Comparison of ENCODE assay signal across 27 cellular contexts in genomic region chr13:34816118-34816517, GRCh38.
DNase-seq lines count a peak whose midpoint lies in the region; ATAC-seq and TF ChIP-seq lines count a peak whose summit lies in the region.
"Had no signal": no experiment of that assay in that cellular context is flagged by ENCODE, and none has a peak within 500 bp of the region (broad histone marks: within the 10 kb centered on the region; RNA-seq: fewer than 3 reads in every experiment).

No MANE protein-coding gene starts in this region.

- H3K36me3 Mint-ChIP-seq in GM23338 (ENCODE audit: low read depth) (peaks cover 27% of the 10 kb centered on the region), brain (no peaks in the 10 kb centered on the region), Calu3 (ENCODE audit: insufficient read depth, unreplicated experiment) (no peaks in the 10 kb centered on the region)
- H3K36me3 Mint-ChIP-seq: activated CD4-positive, alpha-beta memory T cell treated with anti-CD3 and anti-CD28 coated beads for 36 hours; memory B cell; naive thymus-derived CD4-positive, alpha-beta T cell; T-cell had no signal

- H3K79me1 ChIP-seq in trophoblast cell (ENCODE audit: low read length), result peaks cover 7% of the 10 kb centered on the region

- no peak overlapping the region for H3K14ac ChIP-seq in trophoblast cell (ENCODE audit: low read length)

- DNase-seq in GM23338 (ENCODE audit: low spot score) (peak; percentile 59), trophoblast cell (no peak), Calu3 (no peak), 8988T (no peak), substantia nigra (lab: John Stamatoyannopoulos, UW) (no peak)
- DNase-seq: activated CD4-positive, alpha-beta memory T cell treated with anti-CD3 and anti-CD28 coated beads for 36 hours; activated effector memory CD4-positive, alpha-beta T cell treated with anti-CD3 and anti-CD28 coated beads, Interleukin-2, amount 50 U/mL, for 16 hours; activated T-cell treated with anti-CD3 and anti-CD28 coated beads for 4 hours; effector CD8-positive, alpha-beta T cell; erythroblast; GF-D8; left cardiac atrium; naive thymus-derived CD4-positive, alpha-beta T cell; NCI-H524; ovary; right cardiac atrium; SHP77 treated with DMSO at 0.1 percent for 48 hours; T-cell had no signal

- H3K4ac ChIP-seq in trophoblast cell (ENCODE audit: low read depth, low read length), result no peak overlapping the region

- no peak overlapping the region for H3K9ac ChIP-seq in iPS-18a (ENCODE audit: low read length)
- no peak overlapping the region for H3K9ac ChIP-seq in trophoblast cell (ENCODE audit: low read length)
- H3K9ac ChIP-seq: GM23248 had no signal

- H3K27ac Mint-ChIP-seq in GM23338 (peak overlapping the region; percentile 87), brain (peak overlapping the region in 3 of 5 experiments; percentile 9 to 45 (median 23)), Calu3 (ENCODE audit: unreplicated experiment) (no peak overlapping the region)
- H3K27ac Mint-ChIP-seq: activated CD4-positive, alpha-beta memory T cell treated with anti-CD3 and anti-CD28 coated beads for 36 hours; B cell; memory B cell; naive thymus-derived CD4-positive, alpha-beta T cell; T-cell had no signal

- CTCF ChIA-PET in Calu3 (lab: Charles Lee), result no interaction called here

- peak overlapping the region; percentile 21 for H3K4me3 Mint-ChIP-seq in GM23338
- H3K4me3 Mint-ChIP-seq in brain, result no peak overlapping the region
- H3K4me3 Mint-ChIP-seq in Calu3 (ENCODE audit: low read depth, unreplicated experiment), result no peak overlapping the region
- H3K4me3 Mint-ChIP-seq: activated CD4-positive, alpha-beta memory T cell treated with anti-CD3 and anti-CD28 coated beads for 36 hours; B cell; memory B cell; naive thymus-derived CD4-positive, alpha-beta T cell; T-cell had no signal

- no peaks in the 10 kb centered on the region for H3F3A ChIP-seq in GM23338 (replicated peaks; ENCODE audit: low read depth)

- ATAC-seq in GM23338 (peak; percentile 96), GM18498 (IDR thresholded peaks at IDR 0.05; ENCODE audit: unreplicated experiment) (no peak)
- ATAC-seq: A549; foreskin keratinocyte; left cardiac atrium; naive thymus-derived CD4-positive, alpha-beta T cell; Panc1; right cardiac atrium; T-cell had no signal

- no peaks in the 10 kb centered on the region for H3K9me3 ChIP-seq in iPS-18a (ENCODE audit: control insufficient read depth, low read depth, low read length)
- no peaks in the 10 kb centered on the region for H3K9me3 ChIP-seq in trophoblast cell (ENCODE audit: insufficient read depth, low read depth, low read length)
- H3K9me3 ChIP-seq: ovary had no signal

- H2BK5ac ChIP-seq in trophoblast cell (ENCODE audit: low read depth, low read length, poor library complexity), result no peak overlapping the region

- no peak for TF ChIP-seq CTCF in GM23338 (conservative IDR thresholded peaks at IDR 0.05; ENCODE audit: low read depth in 2 of 2)
- TF ChIP-seq CTCF in brain (conservative IDR thresholded peaks at IDR 0.05), result no peak
- TF ChIP-seq CTCF in Calu3 (IDR thresholded peaks at IDR 0.05; ENCODE audit: unreplicated experiment), result no peak

- intact Hi-C loops in Calu3 (cut with micrococcal nuclease; ENCODE audit: unreplicated experiment), result no loop called here

- H3K79me2 ChIP-seq in GM23338 (replicated peaks; ENCODE audit: insufficient read depth) (no peaks in the 10 kb centered on the region), trophoblast cell (ENCODE audit: control insufficient read depth, insufficient read depth, low read length, poor library complexity) (no peaks in the 10 kb centered on the region)

- H4K12ac ChIP-seq in trophoblast cell (ENCODE audit: low read depth, low read length), result no peak overlapping the region

- H3K9me3 Mint-ChIP-seq in GM23338 (peaks cover 25% of the 10 kb centered on the region), brain (peaks cover 7 to 28% (median 18%) of the 10 kb centered on the region in 5 experiments), Calu3 (ENCODE audit: low read depth, unreplicated experiment) (peaks cover under 1% of the 10 kb centered on the region)

- H3K18ac ChIP-seq in trophoblast cell (ENCODE audit: low read length), result no peak overlapping the region

- H3K36me3 ChIP-seq in GM23338 (ENCODE audit: insufficient read depth), result no peaks in the 10 kb centered on the region
- H3K36me3 ChIP-seq in iPS-18a (ENCODE audit: control insufficient read depth, low read depth, low read length), result no peaks in the 10 kb centered on the region
- H3K36me3 ChIP-seq in trophoblast cell (ENCODE audit: control insufficient read depth in 1 of 2, insufficient read depth in 2 of 2, low read length in 2 of 2), result no peaks in the 10 kb centered on the region
- H3K36me3 ChIP-seq: ovary had no signal

- H4K8ac ChIP-seq in trophoblast cell (ENCODE audit: low read depth, low read length), result no peak overlapping the region

- H3K27me3 ChIP-seq in GM23338 (ENCODE audit: insufficient read depth) (no peaks in the 10 kb centered on the region), iPS-18a (ENCODE audit: control insufficient read depth, insufficient read depth, low read length) (no peaks in the 10 kb centered on the region), trophoblast cell (ENCODE audit: insufficient read depth, low read length) (no peaks in the 10 kb centered on the region)
- H3K27me3 ChIP-seq: foreskin keratinocyte, ovary had no signal

- H3K9me2 ChIP-seq in GM23338 (ENCODE audit: insufficient read depth), result peaks cover 7% of the 10 kb centered on the region; the same call in 1 of the 2 replicates

- H4K91ac ChIP-seq in trophoblast cell (ENCODE audit: low read depth, low read length), result peak overlapping the region; percentile 19

- H3K27me3 Mint-ChIP-seq in GM23338 (ENCODE audit: insufficient read depth, low read depth, poor library complexity), result no peaks in the 10 kb centered on the region
- peaks cover 3% of the 10 kb centered on the region for H3K27me3 Mint-ChIP-seq in brain
- no peaks in the 10 kb centered on the region for H3K27me3 Mint-ChIP-seq in Calu3 (ENCODE audit: unreplicated experiment)
- H3K27me3 Mint-ChIP-seq: activated CD4-positive, alpha-beta memory T cell treated with anti-CD3 and anti-CD28 coated beads for 36 hours; B cell; memory B cell had no signal

- H3K27ac ChIP-seq in GM23338 (ENCODE audit: low read depth) (peak overlapping the region; percentile 68), iPS-18a (ENCODE audit: low read length) (peak overlapping the region; percentile 60), trophoblast cell (ENCODE audit: low read depth, low read length) (peak overlapping the region; percentile 42), substantia nigra (ENCODE audit: low read depth, low read length, poor library complexity, severe bottlenecking) (no peak overlapping the region)
- H3K27ac ChIP-seq: A549, foreskin keratinocyte, GM23248, ovary had no signal

- H2AK5ac ChIP-seq in trophoblast cell (ENCODE audit: low read length), result no peak overlapping the region

- no peak overlapping the region for H2BK120ac ChIP-seq in trophoblast cell (ENCODE audit: insufficient read depth, low read length, poor library complexity)

- no peak overlapping the region for H2BK12ac ChIP-seq in trophoblast cell (ENCODE audit: low read length)

- no peaks in the 10 kb centered on the region for H4K20me1 ChIP-seq in GM23338 (replicated peaks; ENCODE audit: insufficient read depth)

- H3K4me3 ChIP-seq in GM23338 (peak overlapping the region; percentile 0; the same call in 1 of the 2 replicates), iPS-18a (ENCODE audit: low read length) (no peak overlapping the region), trophoblast cell (ENCODE audit: low read depth, low read length) (no peak overlapping the region)
- H3K4me3 ChIP-seq: A549, GM23248, ovary had no signal

- no peak overlapping the region for H3K23ac ChIP-seq in trophoblast cell (ENCODE audit: low read length)

- peaks cover 29% of the 10 kb centered on the region for H3K4me1 Mint-ChIP-seq in GM23338
- peaks cover 25% of the 10 kb centered on the region for H3K4me1 Mint-ChIP-seq in brain
- no peaks in the 10 kb centered on the region for H3K4me1 Mint-ChIP-seq in Calu3 (ENCODE audit: low read depth, unreplicated experiment)
- H3K4me1 Mint-ChIP-seq: B cell; memory B cell; naive thymus-derived CD4-positive, alpha-beta T cell; T-cell had no signal

- H2AFZ ChIP-seq in GM23338, result no peak overlapping the region
- H2AFZ ChIP-seq in trophoblast cell (ENCODE audit: insufficient read depth, low read length, poor library complexity), result no peak overlapping the region
- H2AFZ ChIP-seq: GM23248 had no signal

- no TSS peak for BruUV-seq in Calu3 (replicated peaks; lab: Mats Ljungman, UMichigan)

- peaks cover 24% of the 10 kb centered on the region for H3K4me1 ChIP-seq in GM23338 (ENCODE audit: insufficient read depth)
- peaks cover 25% of the 10 kb centered on the region for H3K4me1 ChIP-seq in iPS-18a (ENCODE audit: control insufficient read depth, low read depth, low read length)
- H3K4me1 ChIP-seq in trophoblast cell (ENCODE audit: control insufficient read depth in 1 of 2, insufficient read depth in 2 of 2, low read length in 2 of 2), result peaks cover 0 to 11% of the 10 kb centered on the region in 2 experiments
- H3K4me1 ChIP-seq: foreskin keratinocyte had no signal

- H3K4me2 ChIP-seq in GM23338 (peak overlapping the region; percentile 52), trophoblast cell (ENCODE audit: low read length) (no peak overlapping the region)
- H3K4me2 ChIP-seq: A549 had no signal

TF ChIP-seq in GM23338, 12 proteins besides CTCF, POLR2A, EP300 and RAD21 (continues in another document):
- peak; percentile 9; the same call in 1 of the 2 replicates for TF ChIP-seq NANOG (IDR thresholded peaks at IDR 0.05; ENCODE audit: borderline replicate concordance)
